1 cellular context compared by ENCODE assay signal in the genomic region with DNA sequence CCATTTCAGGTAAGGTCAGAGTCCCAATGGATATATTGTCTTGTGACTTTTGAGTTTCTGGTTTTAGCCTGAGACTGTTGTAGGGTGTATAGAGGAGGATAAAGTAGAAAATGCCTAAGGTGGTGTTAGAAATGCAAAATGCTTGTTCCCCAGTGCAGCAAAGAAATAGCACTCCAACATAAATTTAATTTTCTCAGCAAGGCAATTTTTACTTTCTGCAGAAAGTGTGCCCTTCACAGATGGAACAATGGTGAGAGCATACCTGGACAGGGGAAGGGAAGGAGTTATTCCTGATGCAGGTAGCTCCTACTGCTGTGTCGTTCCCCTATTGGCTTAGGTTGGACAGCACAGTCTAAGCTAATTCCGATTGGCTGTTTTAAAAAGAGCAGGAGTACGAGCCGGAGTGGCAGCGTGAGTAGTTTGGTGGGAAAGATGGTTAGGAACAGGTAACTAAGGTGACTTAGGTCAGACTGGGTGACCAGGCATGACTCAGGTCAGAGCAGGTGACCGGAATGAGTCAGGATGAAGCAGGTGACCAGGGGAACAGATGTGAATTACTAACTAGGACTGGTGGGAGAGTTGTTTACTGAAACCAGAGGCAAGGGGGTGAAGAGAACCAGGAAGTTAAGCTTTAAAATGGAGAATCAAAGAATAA.
TF ChIP-seq lines count a peak whose summit lies in the region.

No MANE protein-coding gene starts in this region.

TF ChIP-seq in HepG2, 621 proteins besides CTCF, POLR2A, EP300 and RAD21:
- TF ChIP-seq SPEN (CRISPR knock-in tag; IDR thresholded peaks at IDR 0.05; ENCODE audit: low read depth) (no peak), ZNF562 (CRISPR knock-in tag; IDR thresholded peaks at IDR 0.05; ENCODE audit: borderline replicate concordance) (peak; percentile 100)
- TF ChIP-seq, protein P1, sequence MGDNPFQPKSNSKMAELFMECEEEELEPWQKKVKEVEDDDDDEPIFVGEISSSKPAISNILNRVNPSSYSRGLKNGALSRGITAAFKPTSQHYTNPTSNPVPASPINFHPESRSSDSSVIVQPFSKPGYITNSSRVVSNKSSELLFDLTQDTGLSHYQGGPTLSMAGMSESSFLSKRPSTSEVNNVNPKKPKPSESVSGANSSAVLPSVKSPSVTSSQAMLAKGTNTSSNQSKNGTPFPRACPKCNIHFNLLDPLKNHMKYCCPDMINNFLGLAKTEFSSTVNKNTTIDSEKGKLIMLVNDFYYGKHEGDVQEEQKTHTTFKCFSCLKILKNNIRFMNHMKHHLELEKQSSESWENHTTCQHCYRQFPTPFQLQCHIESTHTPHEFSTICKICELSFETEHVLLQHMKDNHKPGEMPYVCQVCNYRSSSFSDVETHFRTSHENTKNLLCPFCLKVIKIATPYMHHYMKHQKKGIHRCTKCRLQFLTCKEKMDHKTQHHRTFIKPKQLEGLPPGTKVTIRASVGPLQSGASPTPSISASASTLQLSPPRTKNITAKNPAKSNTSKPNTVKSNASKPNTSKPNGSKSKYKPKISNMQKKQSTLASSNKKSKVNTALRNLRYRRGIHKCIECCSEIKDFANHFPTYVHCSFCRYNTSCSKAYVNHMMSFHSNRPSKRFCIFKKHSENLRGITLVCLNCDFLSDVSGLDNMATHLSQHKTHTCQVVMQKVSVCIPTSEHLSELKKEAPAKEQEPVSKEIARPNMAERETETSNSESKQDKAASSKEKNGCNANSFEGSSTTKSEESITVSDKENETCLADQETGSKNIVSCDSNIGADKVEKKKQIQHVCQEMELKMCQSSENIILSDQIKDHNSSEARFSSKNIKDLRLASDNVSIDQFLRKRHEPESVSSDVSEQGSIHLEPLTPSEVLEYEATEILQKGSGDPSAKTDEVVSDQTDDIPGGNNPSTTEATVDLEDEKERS (CRISPR knock-in tag; IDR thresholded peaks at IDR 0.05), result peak; percentile 96
